10 cellular contexts compared by ENCODE assay signal in genomic region chr16:53100889-53101288, GRCh38. TPM values are rescaled to one million over a fixed set of nuclear protein-coding genes. Genes with fewer than 3 reads are reported as not detected.
DNase-seq lines count a peak whose midpoint lies in the region; ATAC-seq and TF ChIP-seq lines count a peak whose summit lies in the region.
"Had no signal": no experiment of that assay in that cellular context is flagged by ENCODE, and none has a peak within 500 bp of the region (broad histone marks: within the 10 kb centered on the region; RNA-seq: fewer than 3 reads in every experiment).

No MANE protein-coding gene starts in this region.

- H3K4me1 ChIP-seq in RWPE2 (ENCODE audit: insufficient read depth, poor library complexity, severe bottlenecking) (peaks cover 30% of the 10 kb centered on the region), thyroid gland (peaks cover 23 to 42% of the 10 kb centered on the region in 2 donors)

- H3K4me3 Mint-ChIP-seq in activated CD4-positive, alpha-beta T cell treated with anti-CD3 and anti-CD28 coated beads, Interleukin-2, amount 10 ng/mL, durations not matched to agents 24 days and 14 days, result peak overlapping the region; percentile 81
- no peak overlapping the region for H3K4me3 Mint-ChIP-seq in mesothelial cell of epicardium
- no peak overlapping the region for H3K4me3 Mint-ChIP-seq in activated CD4-positive, alpha-beta memory T cell treated with anti-CD3 and anti-CD28 coated beads for 36 hours

- H3K4me1 Mint-ChIP-seq in activated CD4-positive, alpha-beta T cell treated with anti-CD3 and anti-CD28 coated beads, Interleukin-2, amount 10 ng/mL, durations not matched to agents 24 days and 14 days, result peaks cover 14% of the 10 kb centered on the region
- H3K4me1 Mint-ChIP-seq in mesothelial cell of epicardium, result peaks cover 32% of the 10 kb centered on the region
- peaks cover 18% of the 10 kb centered on the region for H3K4me1 Mint-ChIP-seq in activated CD4-positive, alpha-beta memory T cell treated with anti-CD3 and anti-CD28 coated beads for 36 hours (ENCODE audit: low read depth)

- POLR2A ChIA-PET in activated CD4-positive, alpha-beta memory T cell treated with anti-CD3 and anti-CD28 coated beads for 36 hours (lab: Charles Lee), result no interaction called here

- peaks cover 3% of the 10 kb centered on the region for H3K36me3 Mint-ChIP-seq in activated CD4-positive, alpha-beta T cell treated with anti-CD3 and anti-CD28 coated beads, Interleukin-2, amount 10 ng/mL, durations not matched to agents 24 days and 14 days (ENCODE audit: low read depth)
- H3K36me3 Mint-ChIP-seq in mesothelial cell of epicardium, result no peaks in the 10 kb centered on the region
- H3K36me3 Mint-ChIP-seq in activated CD4-positive, alpha-beta memory T cell treated with anti-CD3 and anti-CD28 coated beads for 36 hours, result no peaks in the 10 kb centered on the region

- WGBS in thyroid gland, 2 donors, result 96 to 97% methylated on average over 1 of the region's 1 CpG

- DNase-seq in activated CD4-positive, alpha-beta T cell treated with anti-CD3 and anti-CD28 coated beads, Interleukin-2, amount 10 ng/mL, durations not matched to agents 24 days and 14 days, result no peak
- DNase-seq in activated CD4-positive, alpha-beta T cell treated with anti-CD3 and anti-CD28 coated beads for 4 hours, result no peak
- DNase-seq in RWPE2 (ENCODE audit: low spot score), result no peak
- no peak for DNase-seq in mesothelial cell of epicardium (ENCODE audit: low spot score in 2 of 2, unreplicated experiment in 2 of 2)
- no peak for DNase-seq in thyroid gland
- no peak for DNase-seq in NCI-H2171 (lab: John Stamatoyannopoulos, UW)
- DNase-seq in anterior cingulate cortex (lab: John Stamatoyannopoulos, UW), result no peak
- DNase-seq in activated CD4-positive, alpha-beta memory T cell treated with anti-CD3 and anti-CD28 coated beads for 36 hours, result no peak
- DNase-seq: activated CD4-positive, alpha-beta T cell treated with anti-CD3 and anti-CD28 coated beads, Interleukin-2, amount 50 U/mL, for 1 hour; SHP77 treated with DMSO at 0.1 percent for 48 hours had no signal

- no peak for TF ChIP-seq CTCF in RWPE2 (IDR thresholded peaks at IDR 0.05; ENCODE audit: poor library complexity, severe bottlenecking)
- TF ChIP-seq CTCF in mesothelial cell of epicardium (IDR thresholded peaks at IDR 0.05; ENCODE audit: unreplicated experiment), result no peak
- no peak for TF ChIP-seq CTCF in thyroid gland (IDR thresholded peaks at IDR 0.05)

- no peaks in the 10 kb centered on the region for H3K27me3 ChIP-seq in RWPE2 (ENCODE audit: insufficient read depth, poor library complexity, severe bottlenecking)
- no peaks in the 10 kb centered on the region for H3K27me3 ChIP-seq in thyroid gland

- no peaks in the 10 kb centered on the region for H3K9me3 Mint-ChIP-seq in activated CD4-positive, alpha-beta T cell treated with anti-CD3 and anti-CD28 coated beads, Interleukin-2, amount 10 ng/mL, durations not matched to agents 24 days and 14 days
- H3K9me3 Mint-ChIP-seq in mesothelial cell of epicardium, result no peaks in the 10 kb centered on the region
- H3K9me3 Mint-ChIP-seq in activated CD4-positive, alpha-beta memory T cell treated with anti-CD3 and anti-CD28 coated beads for 36 hours, result no peaks in the 10 kb centered on the region

- H3K9me3 ChIP-seq in RWPE2 (ENCODE audit: severe bottlenecking), result no peaks in the 10 kb centered on the region
- H3K9me3 ChIP-seq in thyroid gland, result no peaks in the 10 kb centered on the region

- intact Hi-C loops in activated CD4-positive, alpha-beta T cell treated with anti-CD3 and anti-CD28 coated beads, Interleukin-2, amount 10 ng/mL, durations not matched to agents 24 days and 14 days (cut with micrococcal nuclease), result no loop called here
- intact Hi-C loops in thyroid gland (cut with DNase I), result no loop called here
- intact Hi-C loops in activated CD4-positive, alpha-beta memory T cell treated with anti-CD3 and anti-CD28 coated beads for 36 hours (cut with micrococcal nuclease), result no loop called here

- H3K36me3 ChIP-seq in RWPE2 (ENCODE audit: low read depth) (peaks cover 9% of the 10 kb centered on the region), thyroid gland (no peaks in the 10 kb centered on the region)

- no peak overlapping the region for H3K4me3 ChIP-seq in RWPE2 (ENCODE audit: severe bottlenecking)
- no peak overlapping the region for H3K4me3 ChIP-seq in thyroid gland (replicated peaks in 1 of 3)

- H3K27me3 Mint-ChIP-seq in activated CD4-positive, alpha-beta T cell treated with anti-CD3 and anti-CD28 coated beads, Interleukin-2, amount 10 ng/mL, durations not matched to agents 24 days and 14 days, result no peaks in the 10 kb centered on the region
- H3K27me3 Mint-ChIP-seq in mesothelial cell of epicardium (ENCODE audit: low read depth), result no peaks in the 10 kb centered on the region
- no peaks in the 10 kb centered on the region for H3K27me3 Mint-ChIP-seq in activated CD4-positive, alpha-beta memory T cell treated with anti-CD3 and anti-CD28 coated beads for 36 hours

- CTCF ChIA-PET in activated CD4-positive, alpha-beta memory T cell treated with anti-CD3 and anti-CD28 coated beads for 36 hours (lab: Charles Lee), result interaction anchor here (1.3 to 2.4 kb wide), 2 partner anchors 29 to 46 kb away, joined by 3 to 18 read pairs; partner anchors contain the start of gene CHD9

- H3K27ac Mint-ChIP-seq in activated CD4-positive, alpha-beta T cell treated with anti-CD3 and anti-CD28 coated beads, Interleukin-2, amount 10 ng/mL, durations not matched to agents 24 days and 14 days, result no peak overlapping the region
- peak overlapping the region; percentile 99 for H3K27ac Mint-ChIP-seq in mesothelial cell of epicardium
- no peak overlapping the region for H3K27ac Mint-ChIP-seq in activated CD4-positive, alpha-beta memory T cell treated with anti-CD3 and anti-CD28 coated beads for 36 hours

- peak overlapping the region; percentile 98 for H3K27ac ChIP-seq in RWPE2 (ENCODE audit: poor library complexity, severe bottlenecking)
- peak overlapping the region; percentile 93 to 97 (median 95) for H3K27ac ChIP-seq in thyroid gland

- TF ChIP-seq POLR2A in thyroid gland (IDR thresholded peaks at IDR 0.05), result no peak

- no peak for ATAC-seq in RWPE2 (ENCODE audit: low read depth)

RNA-seq across cellular contexts. Expression of gene CHD9, which starts 46.1 kb away (rescaled TPM):
- total RNA-seq in activated CD4-positive, alpha-beta T cell treated with anti-CD3 and anti-CD28 coated beads, Interleukin-2, amount 10 ng/mL, durations not matched to agents 24 days and 14 days, result 19.6 and 20.7 TPM in 2 replicates
- total RNA-seq in mesothelial cell of epicardium (108 to 119 TPM (median 110 TPM) in 3 replicates), thyroid gland (100 to 1,000 TPM in 3 of 4 donors, 10 to 100 TPM in 1; 97.2 to 141 (median 108) TPM)
- 10 to 100 TPM; 15.0 to 15.5 TPM for total RNA-seq in activated CD4-positive, alpha-beta memory T cell treated with anti-CD3 and anti-CD28 coated beads for 36 hours

RNA-seq across cellular contexts. Expression of gene CHD9NB, which starts 48.2 kb away (rescaled TPM):
- 0.14 and 0.16 TPM in 2 replicates for total RNA-seq in activated CD4-positive, alpha-beta T cell treated with anti-CD3 and anti-CD28 coated beads, Interleukin-2, amount 10 ng/mL, durations not matched to agents 24 days and 14 days
- total RNA-seq in mesothelial cell of epicardium (0.29 to 0.44 TPM (median 0.43 TPM) in 3 replicates), thyroid gland (1 to 10 TPM in 1 of 4 donors, under 1 TPM in 1, not detected in 2; 0.63 to 1.3 TPM)
- total RNA-seq in activated CD4-positive, alpha-beta memory T cell treated with anti-CD3 and anti-CD28 coated beads for 36 hours, result under 1 TPM in 1 of 2 experiments, not detected in 1; 0.12 TPM
